Comparison of ENCODE assay signal across 18 cellular contexts in genomic region chr13:98990701-98991100, GRCh38.
"Had no signal": no experiment of that assay in that cellular context is flagged by ENCODE, and none has a peak within 500 bp of the region (broad histone marks: within the 10 kb centered on the region; RNA-seq: fewer than 3 reads in every experiment).

No MANE protein-coding gene starts in this region.

- H3K4me1 ChIP-seq: psoas muscle had no signal

- H3K36me3 Mint-ChIP-seq: stimulated activated memory B cell treated with anti-CD40 and anti-IgM and Interleukin-4, amounts not matched to agents 10 μg/mL and 1 μg/mL and 100 μg/mL, for 72 hours had no signal

- DNase-seq: activated CD4-positive, alpha-beta T cell treated with anti-CD3 and anti-CD28 coated beads, Interleukin-2, amount 10 ng/mL, durations not matched to agents 24 days and 14 days; activated CD4-positive, CD25-positive, alpha-beta regulatory T cell; activated CD8-positive, alpha-beta T cell treated with anti-CD3 and anti-CD28 coated beads, Interleukin-2, amount 10 ng/mL, durations not matched to agents 7 days and 5 days; activated effector memory CD4-positive, alpha-beta T cell treated with anti-CD3 and anti-CD28 coated beads, Interleukin-2, amount 50 U/mL, for 16 hours; activated T-cell treated with anti-CD3 and anti-CD28 coated beads, Interleukin-2, amount 50 U/mL, for 48 hours; dermis blood vessel endothelial cell; effector memory CD4-positive, alpha-beta T cell; mammary epithelial cell; psoas muscle; stimulated activated CD4-positive, alpha-beta T cell treated with anti-CD3 and anti-CD28 coated beads, Interleukin-4, amount 100 ng/mL, for 24 hours; T-cell had no signal

- H3K27me3 Mint-ChIP-seq: activated CD4-positive, alpha-beta T cell treated with anti-CD3 and anti-CD28 coated beads, Interleukin-2, amount 10 ng/mL, durations not matched to agents 24 days and 14 days; activated naive CD4-positive, alpha-beta T cell treated with anti-CD3 and anti-CD28 coated beads, Interleukin-2, amount 50 U/mL, for 24 hours; stimulated activated memory B cell treated with anti-CD40 and anti-IgM and Interleukin-4, amounts not matched to agents 10 μg/mL and 1 μg/mL and 100 μg/mL, for 72 hours; T-cell had no signal

- ATAC-seq: activated CD8-positive, alpha-beta T cell treated with anti-CD3 and anti-CD28 coated beads, Interleukin-2, amount 10 ng/mL, durations not matched to agents 7 days and 5 days; psoas muscle; sciatic nerve; SK-N-SH treated with all-trans-retinoic acid at 6 μM for 48 hours; stimulated activated memory B cell treated with anti-CD40 and anti-IgM and Interleukin-4, amounts not matched to agents 10 μg/mL and 1 μg/mL and 100 μg/mL, for 72 hours; T-cell had no signal

- H3K4me3 Mint-ChIP-seq: activated CD4-positive, alpha-beta T cell treated with anti-CD3 and anti-CD28 coated beads, Interleukin-2, amount 10 ng/mL, durations not matched to agents 24 days and 14 days; activated CD8-positive, alpha-beta T cell treated with anti-CD3 and anti-CD28 coated beads, Interleukin-2, amount 10 ng/mL, durations not matched to agents 7 days and 5 days; activated naive CD4-positive, alpha-beta T cell treated with anti-CD3 and anti-CD28 coated beads, Interleukin-2, amount 50 U/mL, for 24 hours; neural crest cell; stimulated activated memory B cell treated with anti-CD40 and anti-IgM and Interleukin-4, amounts not matched to agents 10 μg/mL and 1 μg/mL and 100 μg/mL, for 72 hours; T-cell had no signal

- H3K27ac ChIP-seq: cardiac muscle cell, hepatocyte, psoas muscle had no signal

- H3K4me2 ChIP-seq: hepatocyte had no signal

- H3K36me3 ChIP-seq: cardiac muscle cell had no signal

- H3K27ac Mint-ChIP-seq: activated CD4-positive, alpha-beta T cell treated with anti-CD3 and anti-CD28 coated beads, Interleukin-2, amount 10 ng/mL, durations not matched to agents 24 days and 14 days; activated CD8-positive, alpha-beta T cell treated with anti-CD3 and anti-CD28 coated beads, Interleukin-2, amount 10 ng/mL, durations not matched to agents 7 days and 5 days; stimulated activated memory B cell treated with anti-CD40 and anti-IgM and Interleukin-4, amounts not matched to agents 10 μg/mL and 1 μg/mL and 100 μg/mL, for 72 hours; T-cell had no signal

- H3K4me1 Mint-ChIP-seq: neural crest cell had no signal

- H3K4me3 ChIP-seq: cardiac muscle cell, hepatocyte, psoas muscle had no signal

- H3K27me3 ChIP-seq: cardiac muscle cell, hepatocyte had no signal

- H2AFZ ChIP-seq: hepatocyte had no signal

- H3K9me3 Mint-ChIP-seq: activated CD4-positive, alpha-beta T cell treated with anti-CD3 and anti-CD28 coated beads, Interleukin-2, amount 10 ng/mL, durations not matched to agents 24 days and 14 days; activated naive CD4-positive, alpha-beta T cell treated with anti-CD3 and anti-CD28 coated beads, Interleukin-2, amount 50 U/mL, for 24 hours; neural crest cell; stimulated activated memory B cell treated with anti-CD40 and anti-IgM and Interleukin-4, amounts not matched to agents 10 μg/mL and 1 μg/mL and 100 μg/mL, for 72 hours; T-cell had no signal

- H3K79me2 ChIP-seq: hepatocyte had no signal

- H3K9me3 ChIP-seq: psoas muscle had no signal
